21 cellular contexts compared by ENCODE assay signal in genomic region chr2:242064364-242065250, GRCh38.
DNase-seq lines count a peak whose midpoint lies in the region; ATAC-seq, FAIRE-seq and TF ChIP-seq lines count a peak whose summit lies in the region.
"Had no signal": no experiment of that assay in that cellular context is flagged by ENCODE, and none has a peak within 500 bp of the region (broad histone marks: within the 10 kb centered on the region; RNA-seq: fewer than 3 reads in every experiment).

No MANE protein-coding gene starts in this region.

- no peak overlapping the region for H3K9ac ChIP-seq in SK-N-MC (ENCODE audit: insufficient read length)

- no peaks in the 10 kb centered on the region for H3K36me3 ChIP-seq in SK-N-MC (ENCODE audit: insufficient read depth, low read length)

- H3K4me3 Mint-ChIP-seq in glutamatergic neuron (ENCODE audit: unreplicated experiment) (no peak overlapping the region), mesothelial cell of epicardium (no peak overlapping the region)
- H3K4me3 Mint-ChIP-seq: B cell; CD8-positive, alpha-beta memory T cell; IgD-negative memory B cell had no signal

- H3K27ac Mint-ChIP-seq in glutamatergic neuron (ENCODE audit: unreplicated experiment) (peak overlapping the region; percentile 13), mesothelial cell of epicardium (no peak overlapping the region)
- H3K27ac Mint-ChIP-seq: B cell; CD8-positive, alpha-beta memory T cell; IgD-negative memory B cell had no signal

- H3K4me1 Mint-ChIP-seq in glutamatergic neuron (ENCODE audit: low read depth, unreplicated experiment) (peaks cover 7% of the 10 kb centered on the region), mesothelial cell of epicardium (no peaks in the 10 kb centered on the region)
- H3K4me1 Mint-ChIP-seq: B cell had no signal

- peak; percentile 80 for FAIRE-seq in HTR-8/SVneo (lab: Jason Lieb, UNC)
- FAIRE-seq: D721Med had no signal

- no peaks in the 10 kb centered on the region for H3K9me3 ChIP-seq in SK-N-MC (ENCODE audit: low read depth, low read length)

- H3K27ac ChIP-seq in SK-N-MC: peak overlapping the region; percentile 23; the same call in 1 of the 2 replicates

- peaks cover 3% of the 10 kb centered on the region for H3K27me3 Mint-ChIP-seq in glutamatergic neuron (ENCODE audit: unreplicated experiment)
- peaks cover 39% of the 10 kb centered on the region for H3K27me3 Mint-ChIP-seq in mesothelial cell of epicardium (ENCODE audit: low read depth)

- no peak for TF ChIP-seq CTCF in glutamatergic neuron (IDR thresholded peaks at IDR 0.05; ENCODE audit: partially characterized antibody, unreplicated experiment)
- TF ChIP-seq CTCF in mesothelial cell of epicardium (IDR thresholded peaks at IDR 0.05; ENCODE audit: unreplicated experiment): no peak

- H3K36me3 Mint-ChIP-seq in glutamatergic neuron (ENCODE audit: unreplicated experiment) (peaks cover 10% of the 10 kb centered on the region), mesothelial cell of epicardium (no peaks in the 10 kb centered on the region)

- peak overlapping the region; percentile 1; the same call in 1 of the 2 replicates for H3K4me3 ChIP-seq in SK-N-MC

- H3K9me3 Mint-ChIP-seq in glutamatergic neuron (ENCODE audit: unreplicated experiment): no peaks in the 10 kb centered on the region
- H3K9me3 Mint-ChIP-seq in mesothelial cell of epicardium: peaks cover 6% of the 10 kb centered on the region

- no peak for DNase-seq in HTR-8/SVneo (ENCODE audit: insufficient read length, low spot score)
- no peak for DNase-seq in SK-N-MC (ENCODE audit: low read depth, low spot score)
- DNase-seq in glutamatergic neuron: no peak
- no peak for DNase-seq in activated naive CD4-positive, alpha-beta T cell (lab: John Stamatoyannopoulos, UW)
- DNase-seq in NCI-H1092 treated with DMSO at 0.1 percent for 48 hours (lab: John Stamatoyannopoulos, UW): no peak
- no peak for DNase-seq in mesothelial cell of epicardium (ENCODE audit: low spot score in 2 of 2, unreplicated experiment in 2 of 2)
- DNase-seq: CD8-positive, alpha-beta memory T cell; DMS79 treated with DMSO at 0.1 percent for 48 hours; HCEC 1CT; NCI-H1417; NCI-H1930; NCI-H2171; NCI-H446; NK-92 treated with Interleukin-12 subunit alpha and Interleukin-12 subunit beta, amount 100 ng/mL, for 24 hours; RPMI8226; SIG-M5; SW 1271 had no signal

- no peak for ATAC-seq in HG02759 (IDR thresholded peaks at IDR 0.05; ENCODE audit: unreplicated experiment)
